Comparison of ENCODE assay signal across 2 cellular contexts in genomic region chr17:66146394-66146793, GRCh38.
TF ChIP-seq lines count a peak whose summit lies in the region.

No MANE protein-coding gene starts in this region.

TF ChIP-seq in IMR-90, 13 proteins besides CTCF, POLR2A, EP300 and RAD21:
- TF ChIP-seq CEBPB (IDR thresholded peaks at IDR 0.05; ENCODE audit: low read depth, low read length): peak; percentile 78
- no peak for TF ChIP-seq MXI1 (IDR thresholded peaks at IDR 0.05; ENCODE audit: borderline replicate concordance, low read depth, low read length)

TF ChIP-seq in K562, 482 proteins besides CTCF, POLR2A, EP300 and RAD21:
- no peak for TF ChIP-seq CSDE1 (IDR thresholded peaks at IDR 0.05)
- no peak for TF ChIP-seq NFYB (IDR thresholded peaks at IDR 0.05; ENCODE audit: extremely low read depth, insufficient read length)
- TF ChIP-seq SMARCA4 (IDR thresholded peaks at IDR 0.05): no peak
- TF ChIP-seq HNRNPUL1 (IDR thresholded peaks at IDR 0.05; ENCODE audit: low read length): no peak
- no peak for TF ChIP-seq NFE2 (IDR thresholded peaks at IDR 0.05; ENCODE audit: low read depth)
- TF ChIP-seq ZBTB26 (CRISPR knock-in tag; IDR thresholded peaks at IDR 0.05): no peak
- no peak for TF ChIP-seq GTF2F1 (IDR thresholded peaks at IDR 0.05; ENCODE audit: low read depth, low read length)
- TF ChIP-seq ILF3 (IDR thresholded peaks at IDR 0.05; ENCODE audit: borderline replicate concordance): no peak
- no peak for TF ChIP-seq BRF1 (IDR thresholded peaks at IDR 0.05; ENCODE audit: borderline replicate concordance, extremely low read depth, insufficient read length)
- TF ChIP-seq CEBPG (CRISPR knock-in tag; IDR thresholded peaks at IDR 0.05): no peak
- peak in 1 of 2 experiments; percentile 59; a peak in 1 of 4 replicates for TF ChIP-seq CEBPG (tag; conservative IDR thresholded peaks at IDR 0.05 in 1 of 2, IDR thresholded peaks at IDR 0.05 in 1 of 2)
- no peak for TF ChIP-seq TRIM24 (IDR thresholded peaks at IDR 0.05)
- no peak for TF ChIP-seq CBX2 (IDR thresholded peaks at IDR 0.05; ENCODE audit: insufficient read depth, low read length, poor library complexity, severe bottlenecking)
- TF ChIP-seq CEBPB (tag; IDR thresholded peaks at IDR 0.05): peak; percentile 40; the same call in 1 of the 2 replicates
- no peak for TF ChIP-seq ZBTB11 (CRISPR knock-in tag; IDR thresholded peaks at IDR 0.05)
- no peak for TF ChIP-seq FUS (optimal IDR thresholded peaks at IDR 0.05; ENCODE audit: low read depth, low read length)
- no peak for TF ChIP-seq ZNF589 (CRISPR knock-in tag; IDR thresholded peaks at IDR 0.05; ENCODE audit: low read depth)
TF ChIP-seq in K562: peak in this region for 2.
